Comparison of ENCODE assay signal across 24 cellular contexts in genomic region chr19:1630811-1631210, GRCh38.
"Had no signal": no experiment of that assay in that cellular context is flagged by ENCODE, and none has a peak within 500 bp of the region (broad histone marks: within the 10 kb centered on the region; RNA-seq: fewer than 3 reads in every experiment).

No MANE protein-coding gene starts in this region.

- H3K27ac ChIP-seq: neural progenitor cell, pancreas, prostate gland, right atrium auricular region, right lobe of liver, sigmoid colon, stomach, thoracic aorta, thyroid gland, tibial nerve, upper lobe of right lung, uterus had no signal

- H3K9me3 ChIP-seq: pancreas, prostate gland, right atrium auricular region, right lobe of liver, sigmoid colon, thoracic aorta, thyroid gland, tibial nerve, upper lobe of right lung, uterus had no signal

- H3K4me3 ChIP-seq: neural progenitor cell, pancreas, prostate gland, right atrium auricular region, right lobe of liver, sigmoid colon, stomach, thoracic aorta, thyroid gland, tibial nerve, upper lobe of right lung, uterus had no signal

- H3K27me3 ChIP-seq: neural progenitor cell, pancreas, right atrium auricular region, right lobe of liver, sigmoid colon, stomach, thyroid gland, tibial nerve, upper lobe of right lung, uterus had no signal

- DNase-seq: naive thymus-derived CD4-positive, alpha-beta T cell; natural killer cell; occipital lobe; retina; right lobe of liver; sigmoid colon; small intestine; stimulated activated CD4-positive, alpha-beta T cell treated with anti-CD3 and anti-CD28 coated beads, Interleukin-15, amount 100 ng/mL, for 24 hours; stimulated activated CD4-positive, alpha-beta T cell treated with anti-CD3 and anti-CD28 coated beads, Interleukin-2, amount 100 ng/mL, for 24 hours; stimulated activated CD4-positive, alpha-beta T cell treated with anti-CD3 and anti-CD28 coated beads, Interleukin-2, amount 100 ng/mL, for 48 hours; stimulated activated CD4-positive, alpha-beta T cell treated with anti-CD3 and anti-CD28 coated beads, Interleukin-4, amount 100 ng/mL, for 4 hours; stimulated activated CD8-positive, alpha-beta memory T cell treated with anti-CD3 and anti-CD28 coated beads, Interleukin-4, amount 100 ng/mL, for 48 hours; stimulated activated naive CD4-positive, alpha-beta T cell treated with Interleukin-2 at 50 U/mL for 16 hours; stomach; thyroid gland; upper lobe of right lung; uterus had no signal

- H3K4me1 ChIP-seq: neural progenitor cell, pancreas, prostate gland, right atrium auricular region, right lobe of liver, sigmoid colon, thyroid gland, tibial nerve, upper lobe of right lung, uterus had no signal

- H2AFZ ChIP-seq: neural progenitor cell had no signal

- H3K9ac ChIP-seq: neural progenitor cell had no signal

- H3K4me2 ChIP-seq: neural progenitor cell had no signal

- ATAC-seq: naive thymus-derived CD4-positive, alpha-beta T cell; natural killer cell; pancreas; stimulated activated memory B cell treated with anti-CD40 and anti-IgM and Interleukin-4, amounts not matched to agents 10 μg/mL and 1 μg/mL and 100 μg/mL, for 72 hours; upper lobe of right lung had no signal

- H3K36me3 ChIP-seq: neural progenitor cell, pancreas, prostate gland, right atrium auricular region, right lobe of liver, thoracic aorta, uterus had no signal

- FAIRE-seq: pancreas, small intestine had no signal
